ENCODE assay signal across 2 cellular contexts in genomic region chr7:142628945-142629344, GRCh38.
A peak's percentile ranks its signal among the peaks of the same experiment; 100 is the strongest.
TF ChIP-seq lines count a peak whose summit lies in the region.

No MANE protein-coding gene starts in this region.

TF ChIP-seq in IMR-90, 13 proteins besides CTCF, POLR2A, EP300 and RAD21 (continued from another document):
- no peak for TF ChIP-seq ELK1 (IDR thresholded peaks at IDR 0.05; ENCODE audit: borderline replicate concordance, low read depth, low read length)

TF ChIP-seq in K562, 482 proteins besides CTCF, POLR2A, EP300 and RAD21 (continued from another document):
- no peak for TF ChIP-seq ID3 (CRISPR knock-in tag; IDR thresholded peaks at IDR 0.05)
- no peak for TF ChIP-seq ID3 (tag; IDR thresholded peaks at IDR 0.05)
- peak; percentile 40; the same call in 1 of the 2 replicates for TF ChIP-seq ZNF316 (IDR thresholded peaks at IDR 0.05)
- no peak for TF ChIP-seq TEAD2 (tag; IDR thresholded peaks at IDR 0.05)
